Comparison of ENCODE assay signal across 8 cellular contexts in genomic region chr16:727291-727977, GRCh38. TPM values are rescaled to one million over a fixed set of nuclear protein-coding genes. Genes with fewer than 3 reads are reported as not detected.
DNase-seq lines count a peak whose midpoint lies in the region; ATAC-seq and TF ChIP-seq lines count a peak whose summit lies in the region.

No MANE protein-coding gene starts in this region.

- in situ Hi-C loops in HAP-1 (cut with MboI; ENCODE audit: low sequenced_read_pairs) = no loop called here

- no peak overlapping the region for H3K27ac Mint-ChIP-seq in activated B cell treated with CpG ODN at 0.5 μM for 24 hours

- H3K4me2 ChIP-seq in BLaER1 treated with 17β-estradiol and CSF1 and Interleukin-3, amounts not matched to agents 10 nM and 100 nM = peak overlapping the region; percentile 96 to 100 (median 100)

- WGBS in spleen, 5 donors = 0 to 2% (median 1%) methylated on average over 16 to 61 of the region's 61 CpGs
- WGBS in body of pancreas, 2 donors = 0 to 2% methylated on average over 4 to 59 of the region's 61 CpGs

- ATAC-seq in activated B cell treated with CpG ODN at 0.5 μM for 24 hours (ENCODE audit: low read depth) (no peak), left cardiac atrium (peak; percentile 5 to 6), body of pancreas (no peak)

- H3K9me3 ChIP-seq in BLaER1 treated with 17β-estradiol and CSF1 and Interleukin-3, amounts not matched to agents 10 nM and 100 nM (replicated peaks in 1 of 11) = no peaks in the 10 kb centered on the region
- H3K9me3 ChIP-seq in HAP-1 = no peaks in the 10 kb centered on the region
- no peaks in the 10 kb centered on the region for H3K9me3 ChIP-seq in spleen
- H3K9me3 ChIP-seq in body of pancreas = no peaks in the 10 kb centered on the region

- POLR2A ChIA-PET in activated B cell treated with CpG ODN at 0.5 μM for 24 hours (lab: Charles Lee) (interaction anchor here (0.5 to 3.2 kb wide), 8 partner anchors 10 to 61 kb away, joined by 3 to 11 read pairs (median 4); partner anchors contain the start of genes CHTF18, CIAO3, METRN and RPUSD1), GM10248 (lab: Yijun Ruan, JAX) (interaction anchor here (0.9 to 1.2 kb wide), 2 partner anchors 9 to 47 kb away, joined by 5 to 7 read pairs; partner anchors contain the start of gene STUB1)

- H3K4me3 Mint-ChIP-seq in activated B cell treated with CpG ODN at 0.5 μM for 24 hours = peak overlapping the region; percentile 58

- peaks cover 8% of the 10 kb centered on the region for H3K36me3 Mint-ChIP-seq in activated B cell treated with CpG ODN at 0.5 μM for 24 hours (ENCODE audit: low read depth)

- peaks cover 22 to 35% (median 30%) of the 10 kb centered on the region in 11 experiments; a peak in 21 of 22 replicates for H3K36me3 ChIP-seq in BLaER1 treated with 17β-estradiol and CSF1 and Interleukin-3, amounts not matched to agents 10 nM and 100 nM
- H3K36me3 ChIP-seq in HAP-1 (replicated peaks) (peaks cover 36% of the 10 kb centered on the region), spleen (peaks cover 0 to 40% (median 10%) of the 10 kb centered on the region in 6 donors), body of pancreas (replicated peaks in 1 of 2; ENCODE audit: insufficient read depth in 1 of 2, low read depth in 2 of 2) (peaks cover 0 to 3% of the 10 kb centered on the region in 2 donors)

- H3K27ac ChIP-seq in BLaER1 treated with 17β-estradiol and CSF1 and Interleukin-3, amounts not matched to agents 10 nM and 100 nM = peak overlapping the region; percentile 58 to 83 (median 74); a peak in 21 of 22 replicates
- peak overlapping the region; percentile 9 to 90 (median 70) for H3K27ac ChIP-seq in spleen
- H3K27ac ChIP-seq in body of pancreas = no peak overlapping the region

- no peak for TF ChIP-seq POLR2A in spleen (IDR thresholded peaks at IDR 0.05)
- peak in 1 of 3 donors; percentile 7 for TF ChIP-seq POLR2A in body of pancreas (IDR thresholded peaks at IDR 0.05)

- intact Hi-C loops in activated B cell treated with CpG ODN at 0.5 μM for 24 hours (cut with micrococcal nuclease) = no loop called here
- intact Hi-C loops in left cardiac atrium (cut with DNase I) = no loop called here
- intact Hi-C loops in spleen (cut with DNase I; ENCODE audit: low total_unique reads) = no loop called here
- intact Hi-C loops in body of pancreas (cut with DNase I) = no loop called here

- peaks cover 4% of the 10 kb centered on the region for H3K4me1 Mint-ChIP-seq in activated B cell treated with CpG ODN at 0.5 μM for 24 hours

- DNase-seq in HAP-1 (ENCODE audit: low spot score in 2 of 2) (peak in 1 of 2 experiments; percentile 39), activated B cell treated with CpG ODN at 0.5 μM for 24 hours (peak; percentile 61), left cardiac atrium (no peak), spleen (peak; percentile 87), body of pancreas (no peak), GM10248 (ENCODE audit: extremely low spot score) (no peak), SW 1271 (lab: John Stamatoyannopoulos, UW) (no peak)

- H3K4me3 ChIP-seq in BLaER1 treated with 17β-estradiol and CSF1 and Interleukin-3, amounts not matched to agents 10 nM and 100 nM = peak overlapping the region; percentile 67 to 78 (median 73)
- H3K4me3 ChIP-seq in HAP-1 (peak overlapping the region; percentile 71), spleen (peak overlapping the region; percentile 49 to 83 (median 60)), body of pancreas (no peak overlapping the region)

- H3K27me3 Mint-ChIP-seq in activated B cell treated with CpG ODN at 0.5 μM for 24 hours = no peaks in the 10 kb centered on the region

- H3K4me1 ChIP-seq in BLaER1 treated with 17β-estradiol and CSF1 and Interleukin-3, amounts not matched to agents 10 nM and 100 nM = peaks cover 20 to 80% (median 74%) of the 10 kb centered on the region in 10 experiments
- H3K4me1 ChIP-seq in HAP-1 (peaks cover 5% of the 10 kb centered on the region), spleen (peaks cover 5 to 55% (median 38%) of the 10 kb centered on the region in 6 donors), body of pancreas (peaks cover 31% of the 10 kb centered on the region)

- no peaks in the 10 kb centered on the region for H3K9me3 Mint-ChIP-seq in activated B cell treated with CpG ODN at 0.5 μM for 24 hours

- peaks cover 0 to 42% (median 0%) of the 10 kb centered on the region in 11 experiments; a peak in 7 of 22 replicates for H3K27me3 ChIP-seq in BLaER1 treated with 17β-estradiol and CSF1 and Interleukin-3, amounts not matched to agents 10 nM and 100 nM
- H3K27me3 ChIP-seq in HAP-1 (ENCODE audit: low read depth) (no peaks in the 10 kb centered on the region), spleen (replicated peaks in 1 of 7) (peaks cover 0 to 42% (median 18%) of the 10 kb centered on the region in 7 donors), body of pancreas (peaks cover 0 to 7% of the 10 kb centered on the region in 2 donors)

- peaks cover 36 to 81% (median 69%) of the 10 kb centered on the region in 11 experiments; a peak in 21 of 22 replicates for H4K20me1 ChIP-seq in BLaER1 treated with 17β-estradiol and CSF1 and Interleukin-3, amounts not matched to agents 10 nM and 100 nM

- CTCF ChIA-PET in activated B cell treated with CpG ODN at 0.5 μM for 24 hours (lab: Charles Lee) = interaction anchor here (1.0 to 2.0 kb wide), 2 partner anchors 13 to 15 kb away, joined by 3 to 4 read pairs; partner anchors contain the start of gene METRN
- CTCF ChIA-PET in GM10248 (lab: Yijun Ruan, JAX) = interaction anchor here (1.2 to 8.0 kb wide), 4 partner anchors 12 to 58 kb away, joined by 3 to 59 read pairs (median 8); partner anchors contain the start of genes CIAO3 and METRN

- TF ChIP-seq CTCF in activated B cell treated with CpG ODN at 0.5 μM for 24 hours (IDR thresholded peaks at IDR 0.05) = no peak
- TF ChIP-seq CTCF in spleen (IDR thresholded peaks at IDR 0.05 in 8 of 11, conservative IDR thresholded peaks at IDR 0.05 in 3 of 11) = no peak
- no peak for TF ChIP-seq CTCF in body of pancreas (IDR thresholded peaks at IDR 0.05)
- no peak for TF ChIP-seq CTCF in GM10248 (IDR thresholded peaks at IDR 0.05; ENCODE audit: control extremely low read depth, extremely low read depth, low read depth, missing control alignments)

- peak overlapping the region; percentile 73 to 84 (median 82) for H3K9ac ChIP-seq in BLaER1 treated with 17β-estradiol and CSF1 and Interleukin-3, amounts not matched to agents 10 nM and 100 nM

RNA-seq across cellular contexts. Expression of gene HAGHL, which starts 0.5 kb away (rescaled TPM):
- total RNA-seq in activated B cell treated with CpG ODN at 0.5 μM for 24 hours = 10.8 and 10.9 TPM in 2 replicates
- total RNA-seq in left cardiac atrium = 10 to 100 TPM; 12.0 to 15.8 TPM
- 10 to 100 TPM in 6 of 7 donors, 1 to 10 TPM in 1; 7.7 to 25.8 (median 17.6) TPM for total RNA-seq in spleen
- 10 to 100 TPM; 25.7 to 75.8 (median 32.5) TPM for polyA plus RNA-seq in spleen
- 1 to 10 TPM in 1 of 2 donors, not detected in 1; 2.6 TPM for total RNA-seq in body of pancreas

RNA-seq across cellular contexts. Expression of gene CCDC78, which starts 1.2 kb away (rescaled TPM):
- total RNA-seq in activated B cell treated with CpG ODN at 0.5 μM for 24 hours (4.8 and 7.8 TPM in 2 replicates), left cardiac atrium (under 1 TPM; 0.50 to 0.56 TPM), spleen (10 to 100 TPM in 1 of 7 donors, 1 to 10 TPM in 6; 2.9 to 11.9 (median 6.3) TPM), body of pancreas (not detected)
- 10 to 100 TPM; 12.0 to 23.7 (median 13.9) TPM for polyA plus RNA-seq in spleen

RNA-seq across cellular contexts. Expression of gene ANTKMT, which starts 6.5 kb away (rescaled TPM):
- 58.0 and 67.4 TPM in 2 replicates for total RNA-seq in activated B cell treated with CpG ODN at 0.5 μM for 24 hours
- total RNA-seq in left cardiac atrium = 10 to 100 TPM; 32.5 to 36.8 TPM
- 10 to 100 TPM; 28.6 to 40.9 (median 36.4) TPM for total RNA-seq in spleen
- polyA plus RNA-seq in spleen = 10 to 100 TPM; 49.9 to 77.2 (median 63.4) TPM
- total RNA-seq in body of pancreas = 100 to 1,000 TPM in 1 of 2 donors, 10 to 100 TPM in 1; 71.6 to 189 TPM

RNA-seq across cellular contexts. Expression of gene METRN, which starts 12.5 kb away (rescaled TPM):
- total RNA-seq in activated B cell treated with CpG ODN at 0.5 μM for 24 hours (5.0 and 6.7 TPM in 2 replicates), left cardiac atrium (10 to 100 TPM; 53.7 to 56.8 TPM), spleen (10 to 100 TPM in 5 of 7 donors, 1 to 10 TPM in 2; 7.2 to 20.2 (median 12.8) TPM), body of pancreas (10 to 100 TPM; 36.6 to 71.9 TPM)
- polyA plus RNA-seq in spleen = 10 to 100 TPM; 15.6 to 31.9 (median 30.4) TPM

RNA-seq across cellular contexts. Expression of gene CIAO3, which starts 13.4 kb away (rescaled TPM):
- total RNA-seq in activated B cell treated with CpG ODN at 0.5 μM for 24 hours (42.4 and 43.1 TPM in 2 replicates), left cardiac atrium (10 to 100 TPM; 22.6 to 23.3 TPM), spleen (10 to 100 TPM; 24.9 to 60.2 (median 39.5) TPM), body of pancreas (10 to 100 TPM; 25.4 to 26.4 TPM)
- 10 to 100 TPM; 34.1 to 80.4 (median 37.7) TPM for polyA plus RNA-seq in spleen

Comparison
In these comparisons a context has a peak if more than half of its experiments do, and no peak if none do; other contexts are left out.
1. H3K27ac ChIP-seq: peak in BLaER1 treated with 17β-estradiol and CSF1 and Interleukin-3, amounts not matched to agents 10 nM and 100 nM (11 of 11) and spleen (8 of 8); none in body of pancreas (0 of 4).
2. H3K4me3 ChIP-seq: peak in BLaER1 treated with 17β-estradiol and CSF1 and Interleukin-3, amounts not matched to agents 10 nM and 100 nM (10 of 10), HAP-1 (single experiment) and spleen (8 of 8); none in body of pancreas (0 of 2).
3. DNase-seq: peak in activated B cell treated with CpG ODN at 0.5 μM for 24 hours (single experiment) and spleen (single experiment); none in left cardiac atrium (single experiment), body of pancreas (0 of 4), GM10248 (single experiment) and SW 1271 (0 of 2).
4. ATAC-seq: peak in left cardiac atrium (2 of 2); none in activated B cell treated with CpG ODN at 0.5 μM for 24 hours (single experiment) and body of pancreas (single experiment).